23 cellular contexts compared by ENCODE assay signal in genomic region chr10:12511651-12512050, GRCh38.
"Had no signal": no experiment of that assay in that cellular context is flagged by ENCODE, and none has a peak within 500 bp of the region (broad histone marks: within the 10 kb centered on the region; RNA-seq: fewer than 3 reads in every experiment).

No MANE protein-coding gene starts in this region.

- H3K4me3 ChIP-seq: colonic mucosa, heart right ventricle, left lung, lung, sigmoid colon, smooth muscle cell, stomach, suprapubic skin had no signal

- ATAC-seq: activated CD8-positive, alpha-beta T cell treated with anti-CD3 and anti-CD28 coated beads for 36 hours; activated T-cell treated with anti-CD3 and anti-CD28 coated beads, Interleukin-2, amount 50 U/mL, for 4 hours; heart right ventricle; left lung; stimulated activated memory B cell treated with anti-CD40 and anti-IgM and Interleukin-4, amounts not matched to agents 10 μg/mL and 1 μg/mL and 100 μg/mL, for 72 hours; T-cell had no signal

- H3K27me3 ChIP-seq: colonic mucosa, heart right ventricle, left lung, sigmoid colon, stomach, suprapubic skin had no signal

- H3K4me1 ChIP-seq: colonic mucosa, sigmoid colon had no signal

- H3K9me3 ChIP-seq: colonic mucosa, heart right ventricle, left lung, sigmoid colon, stomach, suprapubic skin had no signal

- DNase-seq: activated CD4-positive, alpha-beta T cell treated with anti-CD3 and anti-CD28 coated beads, Interleukin-2, amount 10 ng/mL, durations not matched to agents 7 days and 5 days; activated CD4-positive, CD25-positive, alpha-beta regulatory T cell treated with anti-CD3 and anti-CD28 coated beads, Interleukin-2, amount 50 U/mL, for 72 hours; activated CD8-positive, alpha-beta T cell treated with anti-CD3 and anti-CD28 coated beads for 36 hours; activated naive CD4-positive, alpha-beta T cell treated with Interleukin-2 at 50 U/mL for 16 hours; activated naive CD8-positive, alpha-beta T cell treated with anti-CD3 and anti-CD28 coated beads for 36 hours; activated T-cell treated with anti-CD3 and anti-CD28 coated beads, Interleukin-2, amount 50 U/mL, for 4 hours; heart right ventricle; kidney; left lung; naive B cell; occipital lobe; sigmoid colon; stimulated activated CD4-positive, alpha-beta T cell treated with anti-CD3 and anti-CD28 coated beads, Interleukin-15, amount 100 ng/mL, for 24 hours; stomach; T-cell; trophoblast cell; WERI-Rb-1 had no signal

- H3K36me3 ChIP-seq: colonic mucosa, heart right ventricle, left lung, sigmoid colon, stomach, suprapubic skin, WERI-Rb-1 had no signal

- H3K27ac ChIP-seq: colonic mucosa, epithelial cell of prostate, heart right ventricle, left lung, sigmoid colon, stomach, suprapubic skin, WERI-Rb-1 had no signal
